Comparison of ENCODE assay signal across 11 cellular contexts in the genomic region with DNA sequence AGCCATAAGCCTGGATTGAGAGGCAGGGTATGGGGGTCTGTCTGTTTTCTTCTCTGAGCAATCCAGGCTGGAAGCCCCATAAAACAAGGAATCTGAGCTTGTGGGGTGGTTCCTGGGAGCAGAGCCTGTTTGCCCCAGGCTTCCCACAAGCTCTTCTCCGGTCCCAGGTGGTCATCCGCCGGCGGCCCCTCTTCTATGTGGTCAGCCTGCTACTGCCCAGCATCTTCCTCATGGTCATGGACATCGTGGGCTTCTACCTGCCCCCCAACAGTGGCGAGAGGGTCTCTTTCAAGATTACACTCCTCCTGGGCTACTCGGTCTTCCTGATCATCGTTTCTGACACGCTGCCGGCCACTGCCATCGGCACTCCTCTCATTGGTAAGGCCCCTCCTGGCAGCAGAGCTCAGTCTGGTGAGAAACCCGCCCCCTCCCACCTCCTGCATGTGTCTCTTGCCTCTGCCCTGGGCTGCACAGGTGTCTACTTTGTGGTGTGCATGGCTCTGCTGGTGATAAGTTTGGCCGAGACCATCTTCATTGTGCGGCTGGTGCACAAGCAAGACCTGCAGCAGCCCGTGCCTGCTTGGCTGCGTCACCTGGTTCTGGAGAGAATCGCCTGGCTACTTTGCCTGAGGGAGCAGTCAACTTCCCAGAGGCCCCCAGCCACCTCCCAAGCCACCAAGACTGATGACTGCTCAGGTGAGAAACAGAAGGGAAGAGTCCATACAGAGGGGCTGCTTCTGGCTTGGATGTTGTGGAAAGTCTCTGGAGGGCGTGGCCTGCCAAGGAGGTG. TPM values are rescaled to one million over a fixed set of nuclear protein-coding genes. Genes with fewer than 3 reads are reported as not detected.
"Had no signal": no experiment of that assay in that cellular context is flagged by ENCODE, and none has a peak within 500 bp of the region (broad histone marks: within the 10 kb centered on the region; RNA-seq: fewer than 3 reads in every experiment).

No MANE protein-coding gene starts in this region.

- DNase-seq: GM23248, GOT3, H7, HFFc6 had no signal

- H3K4me1 ChIP-seq: HAP-1 had no signal

- H3K27ac ChIP-seq: GM23248, HL-60 had no signal

- H3K4me3 ChIP-seq: GM23248, HAP-1, K562 had no signal

- H3K36me3 ChIP-seq: HAP-1 had no signal

- ATAC-seq: HCT116, HepG2, K562 had no signal

- H3K9me3 ChIP-seq: HAP-1 had no signal

RNA-seq across cellular contexts. Expression of gene HTR3A, which starts 11.6 kb away (rescaled TPM):
- total RNA-seq: GM23248, H4, HepG2, HFFc6, HT1080, K562 had no signal
